ENCODE assay signal across 20 cellular contexts in genomic region chr20:24989162-24989561, GRCh38. TPM values are rescaled to one million over a fixed set of nuclear protein-coding genes. Genes with fewer than 3 reads are reported as not detected.
DNase-seq lines count a peak whose midpoint lies in the region; ATAC-seq, FAIRE-seq and TF ChIP-seq lines count a peak whose summit lies in the region.
"Had no signal": no experiment of that assay in that cellular context is flagged by ENCODE, and none has a peak within 500 bp of the region (broad histone marks: within the 10 kb centered on the region; RNA-seq: fewer than 3 reads in every experiment).

No MANE protein-coding gene starts in this region.

- CTCF ChIA-PET in Caco-2 (lab: Charles Lee): no interaction called here
- CTCF ChIA-PET in GM12878 (lab: Yijun Ruan, JAX): interaction anchor here (1.1 to 13.8 kb wide), 2 partner anchors 71 to 418 kb away, joined by 3 to 244 read pairs; partner anchors contain the start of genes ACSS1 and GINS1

- ATAC-seq in GM12878: no peak
- no peak for ATAC-seq in natural killer cell treated with Interleukin-12 subunit alpha and Interleukin-12 subunit beta and Interleukin-15 and Interleukin-18, amount 100 ng/mL, for 72 hours
- ATAC-seq: WTC11 had no signal

- TF ChIP-seq EP300 in GM12878 (IDR thresholded peaks at IDR 0.05; ENCODE audit: borderline replicate concordance in 1 of 2, control insufficient read depth in 1 of 2, low read depth in 2 of 2, low read length in 2 of 2) (no peak), esophagus muscularis mucosa (IDR thresholded peaks at IDR 0.05) (no peak)

- RAD21 ChIA-PET in GM12878 (lab: Charles Lee; ENCODE audit: unreplicated experiment): interaction anchor here (1.1 kb wide), 1 partner anchor 410 kb away, joined by 3 read pairs; no protein-coding TSS in a partner anchor

- intact Hi-C loops in Caco-2 (cut with micrococcal nuclease; ENCODE audit: unreplicated experiment): no loop called here
- intact Hi-C loops in GM12878 (cut with micrococcal nuclease; ENCODE audit: unreplicated experiment): no loop called here
- intact Hi-C loops in esophagus muscularis mucosa (cut with DNase I): loop anchor here (5.0 kb wide), 1 partner anchor 413 kb away; no protein-coding TSS in a partner anchor

- TF ChIP-seq POLR2A in GM12878 (IDR thresholded peaks at IDR 0.05; ENCODE audit: low read depth, low read length) (no peak), esophagus muscularis mucosa (IDR thresholded peaks at IDR 0.05; ENCODE audit: low read depth) (no peak)

- H3K9me3 ChIP-seq in Caco-2 (no peaks in the 10 kb centered on the region), GM12878 (replicated peaks; ENCODE audit: control insufficient read depth, insufficient read depth, low read length) (no peaks in the 10 kb centered on the region), esophagus muscularis mucosa (no peaks in the 10 kb centered on the region)
- H3K9me3 ChIP-seq: breast epithelium, tibial artery had no signal

- no peaks in the 10 kb centered on the region for H3K27me3 Mint-ChIP-seq in Caco-2 (ENCODE audit: insufficient read depth, unreplicated experiment)
- no peaks in the 10 kb centered on the region for H3K27me3 Mint-ChIP-seq in natural killer cell treated with Interleukin-12 subunit alpha and Interleukin-12 subunit beta and Interleukin-15 and Interleukin-18, amount 100 ng/mL, for 72 hours
- H3K27me3 Mint-ChIP-seq: CD4-positive, CD25-positive, alpha-beta regulatory T cell had no signal

- SMC1A ChIA-PET in GM12878 (lab: Charles Lee; ENCODE audit: uncharacterized antibody, unreplicated experiment): interaction anchor here (0.9 to 1.4 kb wide), 4 partner anchors 11 to 406 kb away, joined by 3 to 4 read pairs (median 4); no protein-coding TSS in a partner anchor

- H3K36me3 ChIP-seq in Caco-2 (ENCODE audit: control insufficient read depth, insufficient read depth, low read length) (no peaks in the 10 kb centered on the region), GM12878 (ENCODE audit: control insufficient read depth in 2 of 2, insufficient read depth in 2 of 2, low read length in 1 of 2) (no peaks in the 10 kb centered on the region; a peak in 1 of 4 replicates), esophagus muscularis mucosa (no peaks in the 10 kb centered on the region)
- H3K36me3 ChIP-seq: breast epithelium had no signal

- peaks cover 24% of the 10 kb centered on the region for H3K36me3 Mint-ChIP-seq in Caco-2 (ENCODE audit: insufficient read depth, unreplicated experiment)
- H3K36me3 Mint-ChIP-seq in natural killer cell treated with Interleukin-12 subunit alpha and Interleukin-12 subunit beta and Interleukin-15 and Interleukin-18, amount 100 ng/mL, for 72 hours: peaks cover 31% of the 10 kb centered on the region
- H3K36me3 Mint-ChIP-seq: WTC11 had no signal

- peak overlapping the region; percentile 21 for H3K4me2 ChIP-seq in GM12878 (ENCODE audit: control insufficient read depth, insufficient read depth)

- H2AFZ ChIP-seq in GM12878 (ENCODE audit: control insufficient read depth, low read depth, low read length): no peak overlapping the region

- H3K4me3 Mint-ChIP-seq in Caco-2 (ENCODE audit: unreplicated experiment): no peak overlapping the region
- peak overlapping the region; percentile 91 for H3K4me3 Mint-ChIP-seq in natural killer cell treated with Interleukin-12 subunit alpha and Interleukin-12 subunit beta and Interleukin-15 and Interleukin-18, amount 100 ng/mL, for 72 hours
- H3K4me3 Mint-ChIP-seq: activated naive CD4-positive, alpha-beta T cell treated with anti-CD3 and anti-CD28 coated beads for 36 hours; H9; nephron progenitor cell; WTC11 had no signal

- peak overlapping the region; percentile 46 for H3K27ac Mint-ChIP-seq in Caco-2 (ENCODE audit: unreplicated experiment)
- H3K27ac Mint-ChIP-seq in natural killer cell treated with Interleukin-12 subunit alpha and Interleukin-12 subunit beta and Interleukin-15 and Interleukin-18, amount 100 ng/mL, for 72 hours: peak overlapping the region; percentile 74 to 96
- H3K27ac Mint-ChIP-seq: activated naive CD4-positive, alpha-beta T cell treated with anti-CD3 and anti-CD28 coated beads for 36 hours; H9; nephron progenitor cell; WTC11 had no signal

- no TSS peak for BruUV-seq in Caco-2 (replicated peaks; lab: Mats Ljungman, UMichigan)
- no TSS peak for BruUV-seq in GM12878 (replicated peaks; lab: Mats Ljungman, UMichigan)

- H3K4me1 Mint-ChIP-seq in Caco-2 (ENCODE audit: low read depth, unreplicated experiment): peaks cover 27% of the 10 kb centered on the region
- H3K4me1 Mint-ChIP-seq in natural killer cell treated with Interleukin-12 subunit alpha and Interleukin-12 subunit beta and Interleukin-15 and Interleukin-18, amount 100 ng/mL, for 72 hours (ENCODE audit: low read depth in 2 of 2): peaks cover 69 to 81% of the 10 kb centered on the region in 2 donors

- no peak for DNase-seq in Caco-2
- no peak for DNase-seq in GM12878 (ENCODE audit: low read depth, low spot score)
- DNase-seq in natural killer cell treated with Interleukin-12 subunit alpha and Interleukin-12 subunit beta and Interleukin-15 and Interleukin-18, amount 100 ng/mL, for 72 hours (ENCODE audit: low spot score): no peak
- no peak for DNase-seq in esophagus muscularis mucosa (ENCODE audit: extremely low spot score)
- DNase-seq in GM19238 (ENCODE audit: insufficient read length, low spot score): no peak
- DNase-seq in stimulated activated CD4-positive, alpha-beta T cell treated with anti-CD3 and anti-CD28 coated beads, Interleukin-4, amount 100 ng/mL, for 24 hours: no peak
- DNase-seq in substantia nigra (lab: John Stamatoyannopoulos, UW): no peak
- DNase-seq: activated naive CD4-positive, alpha-beta T cell treated with anti-CD3 and anti-CD28 coated beads for 36 hours; CD4-positive, CD25-positive, alpha-beta regulatory T cell; foreskin fibroblast; H9; NCI-H748 treated with DMSO at 0.1 percent for 48 hours; nephron progenitor cell; stimulated activated CD4-positive, alpha-beta T cell treated with anti-CD3 and anti-CD28 coated beads, Interleukin-1b, Interleukin-23, amount 100 ng/mL, for 48 hours; tibial artery had no signal

- no peaks in the 10 kb centered on the region for H4K20me1 ChIP-seq in GM12878 (ENCODE audit: control insufficient read depth, insufficient read depth)

- no peak for TF ChIP-seq RAD21 in GM12878 (IDR thresholded peaks at IDR 0.05; ENCODE audit: insufficient read depth, low read depth, low read length)

- H3K4me1 ChIP-seq in Caco-2 (peaks cover 22% of the 10 kb centered on the region), GM12878 (ENCODE audit: control insufficient read depth, insufficient read depth, low read length) (peaks cover 7% of the 10 kb centered on the region; the same call in 1 of the 2 replicates), esophagus muscularis mucosa (peaks cover 27 to 51% (median 36%) of the 10 kb centered on the region in 4 donors)

- POLR2A ChIA-PET in Caco-2 (lab: Charles Lee): no interaction called here
- POLR2A ChIA-PET in GM12878 (lab: Charles Lee): interaction anchor here (1.2 kb wide), 1 partner anchor 76 kb away, joined by 3 read pairs; no protein-coding TSS in a partner anchor

- peaks cover 42% of the 10 kb centered on the region for H3K79me2 ChIP-seq in GM12878 (ENCODE audit: control insufficient read depth, insufficient read depth, low read length)

- no peaks in the 10 kb centered on the region for H3K9me3 Mint-ChIP-seq in Caco-2 (ENCODE audit: unreplicated experiment)
- H3K9me3 Mint-ChIP-seq in natural killer cell treated with Interleukin-12 subunit alpha and Interleukin-12 subunit beta and Interleukin-15 and Interleukin-18, amount 100 ng/mL, for 72 hours: no peaks in the 10 kb centered on the region
- H3K9me3 Mint-ChIP-seq: activated naive CD4-positive, alpha-beta T cell treated with anti-CD3 and anti-CD28 coated beads for 36 hours; CD4-positive, CD25-positive, alpha-beta regulatory T cell; H9; nephron progenitor cell; WTC11 had no signal

- no peak overlapping the region for H3K9ac ChIP-seq in GM12878 (ENCODE audit: control insufficient read depth, insufficient read depth, low read length)

- H3K27ac ChIP-seq in C4-2B: peak overlapping the region; percentile 63
- no peak overlapping the region for H3K27ac ChIP-seq in GM12878 (ENCODE audit: control insufficient read depth, insufficient read depth)
- no peak overlapping the region for H3K27ac ChIP-seq in esophagus muscularis mucosa (replicated peaks in 1 of 4)
- no peak overlapping the region for H3K27ac ChIP-seq in substantia nigra (ENCODE audit: low read depth, low read length, poor library complexity, severe bottlenecking)
- H3K27ac ChIP-seq: breast epithelium, tibial artery had no signal

- no peak for FAIRE-seq in GM12878 (lab: Jason Lieb, UNC)
- FAIRE-seq: GM12892 had no signal

- H3K27me3 ChIP-seq in Caco-2 (replicated peaks; ENCODE audit: control insufficient read depth, insufficient read depth, low read length) (no peaks in the 10 kb centered on the region), GM12878 (replicated peaks in 1 of 2; ENCODE audit: control insufficient read depth in 2 of 2, insufficient read depth in 2 of 2, low read length in 1 of 2) (no peaks in the 10 kb centered on the region), esophagus muscularis mucosa (no peaks in the 10 kb centered on the region)
- H3K27me3 ChIP-seq: breast epithelium, tibial artery had no signal

- in situ Hi-C loops in GM12878 (cut with MboI): no loop called here

- TF ChIP-seq CTCF in C4-2B (conservative IDR thresholded peaks at IDR 0.05): no peak
- TF ChIP-seq CTCF in Caco-2 (IDR thresholded peaks at IDR 0.05; ENCODE audit: insufficient read depth in 1 of 2, low read depth in 1 of 2, low read length in 1 of 2, severe bottlenecking in 1 of 2, unreplicated experiment in 1 of 2): no peak
- TF ChIP-seq CTCF in GM12878 (IDR thresholded peaks at IDR 0.05 in 2 of 3, conservative IDR thresholded peaks at IDR 0.05 in 1 of 3; ENCODE audit: control insufficient read depth in 2 of 3, extremely low read depth in 1 of 3, insufficient read depth in 1 of 3, low read depth in 3 of 3, low read length in 3 of 3): no peak
- no peak for TF ChIP-seq CTCF in esophagus muscularis mucosa (IDR thresholded peaks at IDR 0.05)

- whole genome bisulfite sequencing in GM12878 (ENCODE audit: insufficient coverage, insufficient replicate concordance, low lambda C conversion rate, missing lambda C conversion rate): 98% methylated on average over 3 of the region's 3 CpGs
- 75% methylated on average over 3 of the region's 3 CpGs for WGBS in esophagus muscularis mucosa

- no peak overlapping the region for H3K4me3 ChIP-seq in Caco-2 (ENCODE audit: low read depth, low read length)
- no peak overlapping the region for H3K4me3 ChIP-seq in GM12878
- no peak overlapping the region for H3K4me3 ChIP-seq in esophagus muscularis mucosa
- H3K4me3 ChIP-seq: breast epithelium, tibial artery had no signal

RNA-seq across cellular contexts. Expression of gene APMAP, which starts 3.4 kb away (rescaled TPM):
- total RNA-seq in Caco-2 (2022): 119 and 138 TPM in 2 replicates
- 23.9 and 29.1 TPM in 2 replicates for total RNA-seq in GM12878 (2013; cell fraction: nucleolus; rRNA removed)
- 32.5 and 34.7 TPM in 2 replicates for total RNA-seq in GM12878 (2014; rRNA removed)
- 29.3 and 31.2 TPM in 2 replicates for total RNA-seq in GM12878 (2014; rRNA removed; fragmentation: Illumina TruSeq; extraction: Trizol)
- 31.7 and 32.9 TPM in 2 replicates for total RNA-seq in GM12878 (2021)
- 13.2 TPM for polyA plus RNA-seq in GM12878 (2011; ENCODE audit: low read depth)
- polyA plus RNA-seq in GM12878 (2011; rRNA removed): 33.6 and 34.9 TPM in 2 replicates
- polyA plus RNA-seq in GM12878 (2011; cell fraction: cytosol; rRNA removed): 31.5 and 35.7 TPM in 2 replicates
- polyA plus RNA-seq in GM12878 (2011; cell fraction: nucleus; rRNA removed): 29.7 and 34.5 TPM in 2 replicates
- 20.4 and 24.0 TPM in 2 replicates for polyA plus RNA-seq in GM12878 (2012)
- 28.0 and 30.5 TPM in 2 replicates for polyA plus RNA-seq in GM12878 (2014; fragmentation: Illumina TruSeq; extraction: Trizol)
- polyA plus RNA-seq in GM12878 (2014; fragmentation: Nextera tagmentation; extraction: Ambion mirVana): 10 to 100 TPM; 12.1 to 22.3 TPM
- polyA plus RNA-seq in GM12878 (2014; rRNA removed): 38.4 and 38.7 TPM in 2 replicates
- polyA plus RNA-seq in GM12878 (2016; fragmentation: Nextera tagmentation; extraction: Ambion mirVana): 10 to 100 TPM; 56.6 to 60.2 TPM
- 13.4 and 15.9 TPM in 2 replicates for polyA minus RNA-seq in GM12878 (2011; rRNA and poly(A)+ RNA removed)
- polyA minus RNA-seq in GM12878 (2011; cell fraction: cytosol; rRNA and poly(A)+ RNA removed): 6.8 and 7.4 TPM in 2 replicates
- 7.0 and 8.7 TPM in 2 replicates for polyA minus RNA-seq in GM12878 (2011; cell fraction: nucleus; rRNA and poly(A)+ RNA removed)
- total RNA-seq in natural killer cell treated with Interleukin-12 subunit alpha and Interleukin-12 subunit beta and Interleukin-15 and Interleukin-18, amount 100 ng/mL, for 72 hours: 100 to 1,000 TPM; 109 to 206 TPM
- 10 to 100 TPM; 21.6 to 35.6 (median 32.5) TPM for total RNA-seq in esophagus muscularis mucosa

RNA-seq across cellular contexts. Expression of gene CST7, which starts 40.1 kb away (rescaled TPM):
- not detected in 2 replicates for total RNA-seq in Caco-2 (2022)
- total RNA-seq in GM12878 (2013; cell fraction: nucleolus; rRNA removed): not detected in 2 replicates
- not detected in 2 replicates for total RNA-seq in GM12878 (2014; rRNA removed)
- total RNA-seq in GM12878 (2014; rRNA removed; fragmentation: Illumina TruSeq; extraction: Trizol): not detected in 2 replicates
- not detected in 2 replicates for total RNA-seq in GM12878 (2021)
- polyA plus RNA-seq in GM12878 (2011; ENCODE audit: low read depth): not detected
- 0.32 and 0.69 TPM in 2 replicates for polyA plus RNA-seq in GM12878 (2011; rRNA removed)
- 0.57 and 0.96 TPM in 2 replicates for polyA plus RNA-seq in GM12878 (2011; cell fraction: cytosol; rRNA removed)
- polyA plus RNA-seq in GM12878 (2011; cell fraction: nucleus; rRNA removed): 0.20 and 0.43 TPM in 2 replicates
- polyA plus RNA-seq in GM12878 (2012): 0.34 TPM in 1 of 2 replicates, not detected in the other
- polyA plus RNA-seq in GM12878 (2014; fragmentation: Illumina TruSeq; extraction: Trizol): not detected in 2 replicates
- not detected for polyA plus RNA-seq in GM12878 (2014; fragmentation: Nextera tagmentation; extraction: Ambion mirVana)
- not detected in 2 replicates for polyA plus RNA-seq in GM12878 (2014; rRNA removed)
- not detected for polyA plus RNA-seq in GM12878 (2016; fragmentation: Nextera tagmentation; extraction: Ambion mirVana)
- polyA minus RNA-seq in GM12878 (2011; rRNA and poly(A)+ RNA removed): 0.62 TPM in 1 of 2 replicates, not detected in the other
- polyA minus RNA-seq in GM12878 (2011; cell fraction: cytosol; rRNA and poly(A)+ RNA removed): not detected in 2 replicates
- not detected in 2 replicates for polyA minus RNA-seq in GM12878 (2011; cell fraction: nucleus; rRNA and poly(A)+ RNA removed)
- 100 to 1,000 TPM in 1 of 2 donors, 10 to 100 TPM in 1; 77.8 to 129 TPM for total RNA-seq in natural killer cell treated with Interleukin-12 subunit alpha and Interleukin-12 subunit beta and Interleukin-15 and Interleukin-18, amount 100 ng/mL, for 72 hours
- total RNA-seq in esophagus muscularis mucosa: 10 to 100 TPM in 1 of 4 donors, 1 to 10 TPM in 2, not detected in 1; 1.2 to 13.8 (median 1.5) TPM
- total RNA-seq: H9, lung microvascular endothelial cell, WTC11 had no signal

Comparison
In these comparisons a context has a peak if more than half of its experiments do, and no peak if none do; other contexts are left out.
1. RNA of gene CST7, which starts 40.1 kb away (total RNA-seq): 77.8 to 129 TPM in natural killer cell treated with Interleukin-12 subunit alpha and Interleukin-12 subunit beta and Interleukin-15 and Interleukin-18, amount 100 ng/mL, for 72 hours; 1.2 to 13.8 TPM in esophagus muscularis mucosa, not detected in GM12878 and not detected in Caco-2; every median in the first group is over 4 times any median in the second.